17 cellular contexts compared by ENCODE assay signal in the genomic region with DNA sequence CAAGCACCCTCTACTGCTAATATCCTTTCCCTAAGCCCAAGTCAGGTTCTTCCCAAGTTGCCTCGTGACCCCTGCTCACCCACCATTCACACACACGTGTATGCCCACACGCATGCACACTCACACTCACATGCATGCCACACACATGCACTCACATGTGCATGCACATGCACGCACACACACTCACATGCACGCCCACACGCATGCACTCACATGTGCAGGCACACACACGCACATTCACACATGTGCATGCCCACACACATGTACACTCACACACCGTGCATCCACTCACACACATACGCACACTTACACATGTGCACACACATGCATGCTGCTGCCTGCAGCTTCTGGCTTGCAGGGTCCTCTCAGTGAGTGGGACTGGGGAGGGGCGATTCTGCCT.
DNase-seq lines count a peak whose midpoint lies in the region; ATAC-seq and TF ChIP-seq lines count a peak whose summit lies in the region.
"Had no signal": no experiment of that assay in that cellular context is flagged by ENCODE, and none has a peak within 500 bp of the region (broad histone marks: within the 10 kb centered on the region; RNA-seq: fewer than 3 reads in every experiment).

No MANE protein-coding gene starts in this region.

- H3K4me3 Mint-ChIP-seq in WTC11: no peak overlapping the region
- no peak overlapping the region for H3K4me3 Mint-ChIP-seq in glutamatergic neuron (ENCODE audit: unreplicated experiment)
- H3K4me3 Mint-ChIP-seq in type B pancreatic cell: peak overlapping the region; percentile 59
- H3K4me3 Mint-ChIP-seq: GM23338 had no signal

- H3K9me3 ChIP-seq in heart left ventricle: no peaks in the 10 kb centered on the region
- H3K9me3 ChIP-seq in WERI-Rb-1 (ENCODE audit: severe bottlenecking): no peaks in the 10 kb centered on the region
- no peaks in the 10 kb centered on the region for H3K9me3 ChIP-seq in tibial nerve
- H3K9me3 ChIP-seq: SJSA1 had no signal

- peak; percentile 55 for DNase-seq in Right ventricle myocardium inferior (ENCODE audit: missing footprints)
- DNase-seq in heart left ventricle: no peak
- DNase-seq in WTC11 (ENCODE audit: low spot score): no peak
- no peak for DNase-seq in glutamatergic neuron
- DNase-seq in type B pancreatic cell (ENCODE audit: extremely low spot score, unreplicated experiment): no peak
- no peak for DNase-seq in WERI-Rb-1
- DNase-seq in tibial nerve (ENCODE audit: low spot score in 2 of 2): no peak
- DNase-seq: DMS 273 treated with DMSO at 0.1 percent for 48 hours, GF-D8, NCI-H1436, NCI-H2029, NCI-H446 treated with DMSO at 0.1 percent for 48 hours, PC-3 had no signal

- H3K27me3 Mint-ChIP-seq in WTC11 (ENCODE audit: low read depth): peaks cover 2% of the 10 kb centered on the region; the same call in 1 of the 2 replicates
- peaks cover 11% of the 10 kb centered on the region for H3K27me3 Mint-ChIP-seq in glutamatergic neuron (ENCODE audit: unreplicated experiment)
- H3K27me3 Mint-ChIP-seq in type B pancreatic cell: no peaks in the 10 kb centered on the region

- H3K36me3 ChIP-seq in heart left ventricle (peaks cover 0 to 7% (median 0%) of the 10 kb centered on the region in 9 donors), WERI-Rb-1 (peaks cover 4% of the 10 kb centered on the region; the same call in 1 of the 2 replicates), tibial nerve (peaks cover 0 to 8% (median 0%) of the 10 kb centered on the region in 3 donors)

- TF ChIP-seq POLR2A in heart left ventricle (IDR thresholded peaks at IDR 0.05) (no peak), tibial nerve (IDR thresholded peaks at IDR 0.05) (no peak)

- peak overlapping the region; percentile 2 for H3K27ac Mint-ChIP-seq in WTC11
- H3K27ac Mint-ChIP-seq in glutamatergic neuron (ENCODE audit: unreplicated experiment): peak overlapping the region; percentile 18
- H3K27ac Mint-ChIP-seq in type B pancreatic cell: peak overlapping the region; percentile 97
- H3K27ac Mint-ChIP-seq: GM23338 had no signal

- H3K27ac ChIP-seq in heart left ventricle: no peak overlapping the region
- H3K27ac ChIP-seq in WERI-Rb-1: no peak overlapping the region
- H3K27ac ChIP-seq in tibial nerve: peak overlapping the region in 1 of 4 donors; percentile 66
- H3K27ac ChIP-seq: HL-60, SJSA1 had no signal

- H3K4me1 ChIP-seq in heart left ventricle (peaks cover 3 to 66% (median 40%) of the 10 kb centered on the region in 12 donors), tibial nerve (peaks cover 0 to 98% (median 82%) of the 10 kb centered on the region in 4 donors)

- TF ChIP-seq CTCF in heart left ventricle (IDR thresholded peaks at IDR 0.05): no peak
- TF ChIP-seq CTCF in WTC11 (IDR thresholded peaks at IDR 0.05): no peak
- TF ChIP-seq CTCF in glutamatergic neuron (IDR thresholded peaks at IDR 0.05; ENCODE audit: partially characterized antibody, unreplicated experiment): no peak
- no peak for TF ChIP-seq CTCF in type B pancreatic cell (conservative IDR thresholded peaks at IDR 0.05)
- TF ChIP-seq CTCF in WERI-Rb-1 (IDR thresholded peaks at IDR 0.05; ENCODE audit: low read depth, low read length): no peak
- TF ChIP-seq CTCF in tibial nerve (IDR thresholded peaks at IDR 0.05): no peak

- TF ChIP-seq EP300 in tibial nerve (IDR thresholded peaks at IDR 0.05): no peak

- H3K4me3 ChIP-seq in heart left ventricle (no peak overlapping the region), WERI-Rb-1 (ENCODE audit: low read depth, low read length) (no peak overlapping the region), tibial nerve (no peak overlapping the region)
- H3K4me3 ChIP-seq: GM23338, SJSA1 had no signal

- intact Hi-C loops in Right ventricle myocardium inferior (cut with DNase I) (no loop called here), heart left ventricle (cut with DNase I) (no loop called here)

- H3K27me3 ChIP-seq in heart left ventricle (no peaks in the 10 kb centered on the region), WERI-Rb-1 (ENCODE audit: insufficient read depth, low read depth, severe bottlenecking) (no peaks in the 10 kb centered on the region), tibial nerve (no peaks in the 10 kb centered on the region)
- H3K27me3 ChIP-seq: SJSA1 had no signal

- POLR2A ChIA-PET in WTC11 (lab: Charles Lee): no interaction called here

- H3K36me3 Mint-ChIP-seq in WTC11: no peaks in the 10 kb centered on the region
- peaks cover 4% of the 10 kb centered on the region for H3K36me3 Mint-ChIP-seq in glutamatergic neuron (ENCODE audit: unreplicated experiment)
- H3K36me3 Mint-ChIP-seq in type B pancreatic cell: peaks cover 20% of the 10 kb centered on the region

- CTCF ChIA-PET in WTC11 (lab: Charles Lee): interaction anchor here (2.1 kb wide), 1 partner anchor 23 kb away, joined by 6 read pairs; no protein-coding TSS in a partner anchor

- no peaks in the 10 kb centered on the region for H3K9me3 Mint-ChIP-seq in WTC11
- peaks cover 2% of the 10 kb centered on the region for H3K9me3 Mint-ChIP-seq in glutamatergic neuron (ENCODE audit: unreplicated experiment)
- no peaks in the 10 kb centered on the region for H3K9me3 Mint-ChIP-seq in type B pancreatic cell
- H3K9me3 Mint-ChIP-seq: GM23338 had no signal

- peaks cover 19% of the 10 kb centered on the region for H3K4me1 Mint-ChIP-seq in WTC11
- H3K4me1 Mint-ChIP-seq in glutamatergic neuron (ENCODE audit: low read depth, unreplicated experiment): peaks cover 19% of the 10 kb centered on the region
- H3K4me1 Mint-ChIP-seq in type B pancreatic cell (ENCODE audit: unreplicated experiment): peaks cover 37% of the 10 kb centered on the region

- no peak for ATAC-seq in Right ventricle myocardium inferior
- no peak for ATAC-seq in heart left ventricle
- no peak for ATAC-seq in WTC11
- no peak for ATAC-seq in HG03469 (IDR thresholded peaks at IDR 0.05; ENCODE audit: unreplicated experiment)
- ATAC-seq: GM23338, PC-3 had no signal

- 84 to 96% (median 95%) methylated on average over 10 of the region's 10 CpGs for WGBS in heart left ventricle, 4 donors
- WGBS in tibial nerve, 2 donors: 83 to 88% methylated on average over 10 of the region's 10 CpGs

TF ChIP-seq in WTC11, 78 proteins besides CTCF, POLR2A, EP300 and RAD21:
- no peak for TF ChIP-seq OVOL2 (CRISPR knock-in tag; IDR thresholded peaks at IDR 0.05; ENCODE audit: borderline replicate concordance)
- no peak for TF ChIP-seq SOX15 (CRISPR knock-in tag; IDR thresholded peaks at IDR 0.05)
- no peak for TF ChIP-seq KAT7 (CRISPR knock-in tag; IDR thresholded peaks at IDR 0.05; ENCODE audit: borderline replicate concordance)
- TF ChIP-seq ZNF263 (CRISPR knock-in tag; IDR thresholded peaks at IDR 0.05; ENCODE audit: low read depth): no peak
- TF ChIP-seq ZNF671 (CRISPR knock-in tag; IDR thresholded peaks at IDR 0.05): no peak
- no peak for TF ChIP-seq ZNF317 (CRISPR knock-in tag; IDR thresholded peaks at IDR 0.05; ENCODE audit: borderline replicate concordance, low read depth)
- TF ChIP-seq, protein P1, sequence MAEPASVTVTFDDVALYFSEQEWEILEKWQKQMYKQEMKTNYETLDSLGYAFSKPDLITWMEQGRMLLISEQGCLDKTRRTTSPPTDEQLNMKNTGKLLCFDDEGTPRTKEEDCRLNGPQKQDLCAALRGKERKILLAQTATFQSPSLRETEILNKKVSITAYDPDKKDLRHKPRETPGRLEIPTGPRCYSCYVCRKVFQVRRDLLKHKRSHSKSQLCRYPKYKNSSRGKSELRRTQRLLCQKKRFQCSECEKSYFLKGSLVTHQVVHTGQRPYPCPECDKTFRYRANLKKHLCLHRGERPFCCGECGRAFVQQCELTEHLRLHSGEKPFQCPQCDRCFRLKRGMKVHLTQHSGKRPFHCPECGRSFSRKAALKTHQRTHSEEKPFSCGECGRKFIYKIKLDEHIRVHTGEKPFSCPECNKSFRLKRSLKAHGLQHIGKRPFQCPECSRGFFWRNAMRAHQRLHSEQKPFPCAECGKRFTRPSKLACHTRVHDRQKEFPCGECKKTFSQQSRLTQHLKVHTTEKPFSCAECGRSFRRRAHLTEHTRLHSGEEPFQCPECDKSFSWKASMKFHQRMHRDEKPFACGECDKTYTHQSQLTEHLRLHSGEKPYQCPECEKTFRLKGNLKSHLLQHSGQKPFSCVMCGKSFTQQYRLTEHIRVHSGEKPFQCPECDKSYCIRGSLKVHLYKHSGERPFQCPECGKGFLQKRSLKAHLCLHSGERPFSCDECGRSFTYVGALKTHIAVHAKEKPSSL (CRISPR knock-in tag; conservative IDR thresholded peaks at IDR 0.05): no peak

Comparison
In these comparisons a context has a peak if more than half of its experiments do, and no peak if none do; other contexts are left out.
1. H3K27ac Mint-ChIP-seq: peak in every context shown above with its lines; median percentile 97 in type B pancreatic cell; 18 in glutamatergic neuron; 2 in WTC11.